ENCODE assay signal across 28 cellular contexts in genomic region chr13:111258637-111259036, GRCh38.
"Had no signal": no experiment of that assay in that cellular context is flagged by ENCODE, and none has a peak within 500 bp of the region (broad histone marks: within the 10 kb centered on the region; RNA-seq: fewer than 3 reads in every experiment).

No MANE protein-coding gene starts in this region.

- H3K36me3 ChIP-seq: uterus had no signal

- H3K9me3 ChIP-seq: stomach, suprapubic skin, testis, thoracic aorta, thyroid gland, tibial artery, transverse colon, upper lobe of left lung, upper lobe of right lung, uterus, vagina had no signal

- H3K27ac Mint-ChIP-seq: stimulated activated effector memory CD8-positive, alpha-beta T cell treated with anti-CD3 and anti-CD28 coated beads, Interleukin-12 subunit alpha, Interleukin-12 subunit beta, amount 100 ng/mL, for 72 hours; stimulated activated memory B cell treated with anti-CD40 and anti-IgM and Interleukin-4, amounts not matched to agents 10 μg/mL and 1 μg/mL and 100 μg/mL, for 72 hours; stimulated activated naive CD8-positive, alpha-beta T cell treated with anti-CD3 and anti-CD28 coated beads, Interleukin-15, amount 100 ng/mL, for 72 hours; stimulated activated naive CD8-positive, alpha-beta T cell treated with anti-CD3 and anti-CD28 coated beads, Interleukin-15, Interleukin-2, amounts not matched to agents 100 ng/mL and 50 ng/mL, for 24 hours; type B pancreatic cell had no signal

- H3K4me3 ChIP-seq: stomach, suprapubic skin, testis, thoracic aorta, thyroid gland, tibial artery, tibial nerve, transverse colon, upper lobe of left lung, upper lobe of right lung, uterus, vagina had no signal

- H3K27me3 Mint-ChIP-seq: stimulated activated memory B cell treated with anti-CD40 and anti-IgM and Interleukin-4, amounts not matched to agents 10 μg/mL and 1 μg/mL and 100 μg/mL, for 72 hours; stimulated activated naive B cell treated with anti-CD40 and anti-IgM and Interleukin-4, amounts not matched to agents 10 μg/mL and 1 μg/mL and 100 μg/mL, for 72 hours; stimulated activated naive CD8-positive, alpha-beta T cell treated with anti-CD3 and anti-CD28 coated beads, Interleukin-15, amount 100 ng/mL, for 72 hours; stimulated activated naive CD8-positive, alpha-beta T cell treated with anti-CD3 and anti-CD28 coated beads, Interleukin-15, Interleukin-2, amounts not matched to agents 100 ng/mL and 50 ng/mL, for 24 hours; type B pancreatic cell had no signal

- H3K27ac ChIP-seq: stomach, suprapubic skin, testis, thoracic aorta, thyroid gland, tibial artery, tibial nerve, transverse colon, upper lobe of left lung, upper lobe of right lung, uterus, vagina had no signal

- ATAC-seq: stimulated activated effector memory CD8-positive, alpha-beta T cell treated with anti-CD3 and anti-CD28 coated beads, Interleukin-12 subunit alpha, Interleukin-12 subunit beta, amount 100 ng/mL, for 72 hours; stimulated activated memory B cell treated with anti-CD40 and anti-IgM and Interleukin-4, amounts not matched to agents 10 μg/mL and 1 μg/mL and 100 μg/mL, for 72 hours; stimulated activated naive B cell treated with anti-CD40 and anti-IgM and Interleukin-4, amounts not matched to agents 10 μg/mL and 1 μg/mL and 100 μg/mL, for 72 hours; stimulated activated naive CD8-positive, alpha-beta T cell treated with anti-CD3 and anti-CD28 coated beads, Interleukin-15, amount 100 ng/mL, for 72 hours; stimulated activated naive CD8-positive, alpha-beta T cell treated with anti-CD3 and anti-CD28 coated beads, Interleukin-15, Interleukin-2, amounts not matched to agents 100 U/mL and 50 U/mL, for 24 hours; upper lobe of right lung had no signal

- H3K4me1 ChIP-seq: stomach, suprapubic skin, testis, thyroid gland, tibial nerve, transverse colon, upper lobe of left lung, upper lobe of right lung, uterus, vagina had no signal

- H3K4me1 Mint-ChIP-seq: stimulated activated naive CD8-positive, alpha-beta T cell treated with anti-CD3 and anti-CD28 coated beads, Interleukin-15, amount 100 ng/mL, for 72 hours had no signal

- DNase-seq: stimulated activated CD4-positive, alpha-beta T cell treated with anti-CD3 and anti-CD28 coated beads, Interleukin-2, amount 100 ng/mL, for 48 hours; stimulated activated CD4-positive, alpha-beta T cell treated with anti-CD3 and anti-CD28 coated beads, Interleukin-4, amount 100 ng/mL, for 1 hour; stimulated activated CD4-positive, alpha-beta T cell treated with anti-CD3 and anti-CD28 coated beads, Interleukin-4, amount 100 ng/mL, for 24 hours; stimulated activated CD4-positive, alpha-beta T cell treated with anti-CD3 and anti-CD28 coated beads, Interleukin-4, amount 100 ng/mL, for 4 hours; stimulated activated CD8-positive, alpha-beta memory T cell treated with anti-CD3 and anti-CD28 coated beads, Interleukin-4, amount 100 ng/mL, for 48 hours; stimulated activated naive B cell treated with anti-CD40 and anti-IgM and Interleukin-4, amounts not matched to agents 10 μg/mL and 1 μg/mL and 100 μg/mL, for 72 hours; stimulated activated naive CD4-positive, alpha-beta T cell; stimulated activated naive CD4-positive, alpha-beta T cell treated with Interleukin-2 at 50 U/mL for 16 hours; stimulated activated naive CD8-positive, alpha-beta T cell treated with anti-CD3 and anti-CD28 coated beads, Interleukin-15, amount 100 ng/mL, for 72 hours; stimulated activated naive CD8-positive, alpha-beta T cell treated with anti-CD3 and anti-CD28 coated beads, Interleukin-15, Interleukin-2, amounts not matched to agents 100 U/mL and 50 U/mL, for 24 hours; stomach; substantia nigra; testis; thyroid gland; tibial artery; transverse colon; trophoblast cell; upper lobe of right lung; uterus had no signal

- H3K4me3 Mint-ChIP-seq: stimulated activated effector memory CD8-positive, alpha-beta T cell treated with anti-CD3 and anti-CD28 coated beads, Interleukin-12 subunit alpha, Interleukin-12 subunit beta, amount 100 ng/mL, for 72 hours; stimulated activated memory B cell treated with anti-CD40 and anti-IgM and Interleukin-4, amounts not matched to agents 10 μg/mL and 1 μg/mL and 100 μg/mL, for 72 hours; stimulated activated naive B cell treated with anti-CD40 and anti-IgM and Interleukin-4, amounts not matched to agents 10 μg/mL and 1 μg/mL and 100 μg/mL, for 72 hours; stimulated activated naive CD8-positive, alpha-beta T cell treated with anti-CD3 and anti-CD28 coated beads, Interleukin-15, amount 100 ng/mL, for 72 hours; stimulated activated naive CD8-positive, alpha-beta T cell treated with anti-CD3 and anti-CD28 coated beads, Interleukin-15, Interleukin-2, amounts not matched to agents 100 ng/mL and 50 ng/mL, for 24 hours; type B pancreatic cell had no signal

- H3K27me3 ChIP-seq: stomach, suprapubic skin, testis, thyroid gland, tibial artery, tibial nerve, transverse colon, upper lobe of left lung, upper lobe of right lung, uterus, vagina had no signal
